11 cellular contexts compared by ENCODE assay signal in genomic region chr14:68783408-68784297, GRCh38. TPM values are rescaled to one million over a fixed set of nuclear protein-coding genes. Genes with fewer than 3 reads are reported as not detected.
DNase-seq lines count a peak whose midpoint lies in the region; ATAC-seq and TF ChIP-seq lines count a peak whose summit lies in the region.
"Had no signal": no experiment of that assay in that cellular context is flagged by ENCODE, and none has a peak within 500 bp of the region (broad histone marks: within the 10 kb centered on the region; RNA-seq: fewer than 3 reads in every experiment).

No MANE protein-coding gene starts in this region.

- TF ChIP-seq CTCF in Peyer's patch (IDR thresholded peaks at IDR 0.05) (no peak), GM10266 (IDR thresholded peaks at IDR 0.05; ENCODE audit: control insufficient read depth, insufficient read depth, low read depth, missing control alignments) (no peak)

- ATAC-seq in GM21529 (IDR thresholded peaks at IDR 0.05; ENCODE audit: unreplicated experiment) (no peak), sciatic nerve (no peak), HG03565 (IDR thresholded peaks at IDR 0.05; ENCODE audit: unreplicated experiment) (no peak)

- H3K9me3 Mint-ChIP-seq in CD8-positive, alpha-beta memory T cell: peaks cover 0 to 2% (median 0%) of the 10 kb centered on the region in 5 donors
- H3K9me3 Mint-ChIP-seq: activated naive CD8-positive, alpha-beta T cell treated with anti-CD3 and anti-CD28 coated beads, Interleukin-2, amount 10 ng/mL, durations not matched to agents 7 days and 5 days had no signal

- TF ChIP-seq POLR2A in Peyer's patch (IDR thresholded peaks at IDR 0.05): peak in 1 of 2 donors; percentile 56

- no peak for DNase-seq in CD8-positive, alpha-beta memory T cell
- peak in 2 of 3 donors; percentile 64 to 78 for DNase-seq in Peyer's patch
- DNase-seq in islet precursor cell: peak; percentile 39
- DNase-seq in GM10266 (ENCODE audit: extremely low spot score): no peak
- DNase-seq in sciatic nerve (ENCODE audit: low spot score): no peak
- DNase-seq: activated naive CD8-positive, alpha-beta T cell treated with anti-CD3 and anti-CD28 coated beads, Interleukin-2, amount 10 ng/mL, durations not matched to agents 7 days and 5 days; effector CD8-positive, alpha-beta T cell; SIG-M5 had no signal

- CTCF ChIA-PET in CD8-positive, alpha-beta memory T cell (lab: Charles Lee): interaction anchor here (1.0 to 6.6 kb wide), 4 partner anchors 7 to 276 kb away, joined by 3 to 88 read pairs (median 26); partner anchors contain the start of gene ZFP36L1

- H3K27ac Mint-ChIP-seq in CD8-positive, alpha-beta memory T cell: peak overlapping the region; percentile 83 to 99 (median 96)
- H3K27ac Mint-ChIP-seq: activated naive CD8-positive, alpha-beta T cell treated with anti-CD3 and anti-CD28 coated beads, Interleukin-2, amount 10 ng/mL, durations not matched to agents 7 days and 5 days had no signal

- H3K27ac ChIP-seq in CD8-positive, alpha-beta memory T cell (ENCODE audit: low read depth, low read length): no peak overlapping the region
- H3K27ac ChIP-seq in Peyer's patch: peak overlapping the region; percentile 65 to 100 (median 98)
- peak overlapping the region in 18 of 21 experiments; percentile 1 to 100 (median 66) for H3K27ac ChIP-seq in skin epidermis

- peak overlapping the region in 6 of 7 donors; percentile 8 to 85 (median 76) for H3K4me3 Mint-ChIP-seq in CD8-positive, alpha-beta memory T cell
- H3K4me3 Mint-ChIP-seq: activated naive CD8-positive, alpha-beta T cell treated with anti-CD3 and anti-CD28 coated beads, Interleukin-2, amount 10 ng/mL, durations not matched to agents 7 days and 5 days had no signal

- no peaks in the 10 kb centered on the region for H3K9me3 ChIP-seq in CD8-positive, alpha-beta memory T cell (ENCODE audit: low read length)
- no peaks in the 10 kb centered on the region for H3K9me3 ChIP-seq in Peyer's patch

- H3K4me1 ChIP-seq in CD8-positive, alpha-beta memory T cell (ENCODE audit: insufficient read depth, low read length): peaks cover 97% of the 10 kb centered on the region
- H3K4me1 ChIP-seq in Peyer's patch: peaks cover 5 to 77% (median 28%) of the 10 kb centered on the region in 4 donors

- peaks cover 86 to 99% (median 98%) of the 10 kb centered on the region in 3 donors for H3K4me1 Mint-ChIP-seq in CD8-positive, alpha-beta memory T cell

- peaks cover 8 to 19% (median 13%) of the 10 kb centered on the region in 3 donors for H3K36me3 Mint-ChIP-seq in CD8-positive, alpha-beta memory T cell

- H3K27me3 ChIP-seq in CD8-positive, alpha-beta memory T cell (ENCODE audit: insufficient read depth, low read length, poor library complexity, severe bottlenecking): no peaks in the 10 kb centered on the region
- no peaks in the 10 kb centered on the region for H3K27me3 ChIP-seq in Peyer's patch

- H3K36me3 ChIP-seq in CD8-positive, alpha-beta memory T cell (ENCODE audit: insufficient read depth, low read length): no peaks in the 10 kb centered on the region
- H3K36me3 ChIP-seq in Peyer's patch: peaks cover 0 to 12% (median 0%) of the 10 kb centered on the region in 3 donors

- peaks cover 0 to 3% of the 10 kb centered on the region in 2 donors for H3K27me3 Mint-ChIP-seq in CD8-positive, alpha-beta memory T cell
- H3K27me3 Mint-ChIP-seq: activated naive CD8-positive, alpha-beta T cell treated with anti-CD3 and anti-CD28 coated beads, Interleukin-2, amount 10 ng/mL, durations not matched to agents 7 days and 5 days had no signal

- POLR2A ChIA-PET in CD8-positive, alpha-beta memory T cell (lab: Charles Lee): interaction anchor here (0.6 to 6.4 kb wide), 5 partner anchors 7 to 64 kb away, joined by 3 to 137 read pairs (median 3); partner anchors contain the start of gene ZFP36L1

- intact Hi-C loops in sciatic nerve (cut with DNase I): loop anchor here (10.0 kb wide), 1 partner anchor 229 kb away; no protein-coding TSS in a partner anchor

- H3K4me3 ChIP-seq in CD8-positive, alpha-beta memory T cell (ENCODE audit: low read length): no peak overlapping the region
- H3K4me3 ChIP-seq in Peyer's patch (peak overlapping the region in 2 of 4 donors; percentile 8 to 17), skin epidermis (no peak overlapping the region)

RNA-seq across cellular contexts. Expression of gene ZFP36L1, which starts 9.2 kb away (rescaled TPM):
- total RNA-seq in CD8-positive, alpha-beta memory T cell: 100 to 1,000 TPM; 128 to 133 TPM
- 124 TPM for polyA plus RNA-seq in CD8-positive, alpha-beta memory T cell
- total RNA-seq in Peyer's patch: 100 to 1,000 TPM in 3 of 4 donors, 10 to 100 TPM in 1; 78.8 to 321 (median 195) TPM
- total RNA-seq in sciatic nerve: 434 TPM

Comparison
In these comparisons a context has a peak if more than half of its experiments do, and no peak if none do; other contexts are left out.
1. DNase-seq: peak in Peyer's patch (2 of 3) and islet precursor cell (single experiment); none in CD8-positive, alpha-beta memory T cell (0 of 5), GM10266 (single experiment) and sciatic nerve (single experiment).